ENCODE assay signal across 20 cellular contexts in the genomic region with DNA sequence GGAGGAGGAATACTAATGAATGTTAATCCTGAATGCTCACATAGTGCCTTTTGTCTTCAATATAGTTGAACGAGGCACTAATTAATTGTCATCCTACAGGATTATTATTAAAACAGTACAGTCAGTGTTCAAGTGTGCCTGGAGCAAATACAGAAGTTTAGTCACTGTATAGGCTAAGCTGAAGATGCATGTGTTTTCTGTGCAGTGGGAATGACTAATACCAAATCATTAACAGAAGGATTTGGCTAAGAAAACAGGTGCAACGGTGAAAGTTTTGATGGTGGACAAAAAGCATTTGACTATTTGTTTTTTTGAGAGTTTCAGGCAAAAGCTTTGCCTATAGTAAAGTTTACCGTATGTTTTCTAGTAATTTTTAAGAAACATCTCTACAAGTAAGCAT.
"Had no signal": no experiment of that assay in that cellular context is flagged by ENCODE, and none has a peak within 500 bp of the region (broad histone marks: within the 10 kb centered on the region; RNA-seq: fewer than 3 reads in every experiment).

No MANE protein-coding gene starts in this region.

- ATAC-seq: left lobe of liver; naive thymus-derived CD4-positive, alpha-beta T cell; right cardiac atrium; stimulated activated memory B cell treated with anti-CD40 and anti-IgM and Interleukin-4, amounts not matched to agents 10 μg/mL and 1 μg/mL and 100 μg/mL, for 72 hours; stimulated activated naive CD8-positive, alpha-beta T cell treated with anti-CD3 and anti-CD28 coated beads, Interleukin-15, Interleukin-2, amounts not matched to agents 100 U/mL and 50 U/mL, for 24 hours had no signal

- H3K27me3 ChIP-seq: colonic mucosa, esophagus muscularis mucosa, neural progenitor cell, sigmoid colon, testis, tibial artery had no signal

- H3K4me3 ChIP-seq: colonic mucosa, esophagus muscularis mucosa, lung, neural progenitor cell, prostate gland, sigmoid colon, testis, tibial artery had no signal

- H3K36me3 ChIP-seq: colonic mucosa, esophagus muscularis mucosa, neural progenitor cell, prostate gland, sigmoid colon, tibial artery had no signal

- DNase-seq: colonic mucosa; effector CD8-positive, alpha-beta T cell; endodermal cell; hypothalamus; immature natural killer cell; islet precursor cell; naive thymus-derived CD4-positive, alpha-beta T cell; right cardiac atrium; sigmoid colon; stimulated activated CD4-positive, alpha-beta T cell treated with anti-CD3 and anti-CD28 coated beads, Interleukin-4, amount 100 ng/mL, for 4 hours; stimulated activated naive CD8-positive, alpha-beta T cell treated with anti-CD3 and anti-CD28 coated beads, Interleukin-15, Interleukin-2, amounts not matched to agents 100 U/mL and 50 U/mL, for 24 hours; substantia nigra; testis; tibial artery had no signal
